Comparison of ENCODE assay signal across 17 cellular contexts in genomic region chr19:1336079-1336684, GRCh38. TPM values are rescaled to one million over a fixed set of nuclear protein-coding genes. Genes with fewer than 3 reads are reported as not detected.
A peak's percentile ranks its signal among the peaks of the same experiment; 100 is the strongest.
DNase-seq lines count a peak whose midpoint lies in the region; ATAC-seq and TF ChIP-seq lines count a peak whose summit lies in the region.
"Had no signal": no experiment of that assay in that cellular context is flagged by ENCODE, and none has a peak within 500 bp of the region (broad histone marks: within the 10 kb centered on the region; RNA-seq: fewer than 3 reads in every experiment).

No MANE protein-coding gene starts in this region.

- H3K4me1 ChIP-seq in GM23338 (ENCODE audit: insufficient read depth): peaks cover 6% of the 10 kb centered on the region; the same call in 1 of the 2 replicates
- H3K4me1 ChIP-seq: HAP-1, SJSA1 had no signal

- H3K9me3 Mint-ChIP-seq in GM23338: no peaks in the 10 kb centered on the region
- H3K9me3 Mint-ChIP-seq in stimulated activated memory B cell treated with anti-CD40 and anti-IgM and Interleukin-4, amounts not matched to agents 10 μg/mL and 1 μg/mL and 100 μg/mL, for 72 hours: no peaks in the 10 kb centered on the region
- H3K9me3 Mint-ChIP-seq in activated naive CD8-positive, alpha-beta T cell treated with anti-CD3 and anti-CD28 coated beads, Interleukin-2, amount 50 U/mL, for 24 hours: no peaks in the 10 kb centered on the region
- H3K9me3 Mint-ChIP-seq: CD4-positive, alpha-beta T cell had no signal

- H3K27me3 Mint-ChIP-seq in GM23338 (ENCODE audit: insufficient read depth, low read depth, poor library complexity): no peaks in the 10 kb centered on the region
- H3K27me3 Mint-ChIP-seq in stimulated activated memory B cell treated with anti-CD40 and anti-IgM and Interleukin-4, amounts not matched to agents 10 μg/mL and 1 μg/mL and 100 μg/mL, for 72 hours: peaks cover 16% of the 10 kb centered on the region
- peaks cover 3% of the 10 kb centered on the region for H3K27me3 Mint-ChIP-seq in activated naive CD8-positive, alpha-beta T cell treated with anti-CD3 and anti-CD28 coated beads, Interleukin-2, amount 50 U/mL, for 24 hours

- H3K4me3 Mint-ChIP-seq in GM23338: no peak overlapping the region; the same call in 2 of the 3 replicates
- H3K4me3 Mint-ChIP-seq in stimulated activated memory B cell treated with anti-CD40 and anti-IgM and Interleukin-4, amounts not matched to agents 10 μg/mL and 1 μg/mL and 100 μg/mL, for 72 hours: peak overlapping the region; percentile 57
- H3K4me3 Mint-ChIP-seq in activated naive CD8-positive, alpha-beta T cell treated with anti-CD3 and anti-CD28 coated beads, Interleukin-2, amount 50 U/mL, for 24 hours: no peak overlapping the region
- H3K4me3 Mint-ChIP-seq: CD4-positive, alpha-beta T cell had no signal

- H3K36me3 ChIP-seq in GM23338 (ENCODE audit: insufficient read depth): no peaks in the 10 kb centered on the region
- H3K36me3 ChIP-seq: HAP-1, SJSA1 had no signal

- no peaks in the 10 kb centered on the region for H3K9me2 ChIP-seq in GM23338 (ENCODE audit: insufficient read depth)

- H2AFZ ChIP-seq in GM23338: 0 out of 2 replicates have a peak overlapping the region, but pooled peaks have one; percentile 63

- TF ChIP-seq CTCF in GM10266 (IDR thresholded peaks at IDR 0.05; ENCODE audit: control insufficient read depth, insufficient read depth, low read depth, missing control alignments) (no peak), GM23338 (conservative IDR thresholded peaks at IDR 0.05; ENCODE audit: low read depth in 2 of 2) (no peak)

- no peaks in the 10 kb centered on the region for H3K4me1 Mint-ChIP-seq in GM23338
- peaks cover 10% of the 10 kb centered on the region for H3K4me1 Mint-ChIP-seq in stimulated activated memory B cell treated with anti-CD40 and anti-IgM and Interleukin-4, amounts not matched to agents 10 μg/mL and 1 μg/mL and 100 μg/mL, for 72 hours
- no peaks in the 10 kb centered on the region for H3K4me1 Mint-ChIP-seq in activated naive CD8-positive, alpha-beta T cell treated with anti-CD3 and anti-CD28 coated beads, Interleukin-2, amount 50 U/mL, for 24 hours

- no peaks in the 10 kb centered on the region for H4K20me1 ChIP-seq in GM23338 (replicated peaks; ENCODE audit: insufficient read depth)

- DNase-seq in GM10266 (ENCODE audit: extremely low spot score): peak; percentile 73
- DNase-seq in GM23338 (ENCODE audit: low spot score): no peak
- DNase-seq in RPMI8226: peak; percentile 27
- DNase-seq in effector CD4-positive, alpha-beta T cell: no peak
- DNase-seq in amygdala (lab: John Stamatoyannopoulos, UW): no peak
- DNase-seq in activated naive CD8-positive, alpha-beta T cell treated with anti-CD3 and anti-CD28 coated beads, Interleukin-2, amount 50 U/mL, for 24 hours: no peak
- DNase-seq: Calu3; CD4-positive, alpha-beta T cell; DMS53; KG1; NCI-H1105 treated with DMSO at 0.1 percent for 48 hours; NCI-H187 treated with DMSO at 0.1 percent for 48 hours; NCI-H69 had no signal

- no peak for ATAC-seq in GM23338
- ATAC-seq in stimulated activated memory B cell treated with anti-CD40 and anti-IgM and Interleukin-4, amounts not matched to agents 10 μg/mL and 1 μg/mL and 100 μg/mL, for 72 hours: peak; percentile 88
- ATAC-seq in activated naive CD8-positive, alpha-beta T cell treated with anti-CD3 and anti-CD28 coated beads, Interleukin-2, amount 50 U/mL, for 24 hours: no peak

- no peaks in the 10 kb centered on the region for H3F3A ChIP-seq in GM23338 (replicated peaks; ENCODE audit: low read depth)

- no peaks in the 10 kb centered on the region for H3K79me2 ChIP-seq in GM23338 (replicated peaks; ENCODE audit: insufficient read depth)

- no peak overlapping the region for H3K4me2 ChIP-seq in GM23338

- H3K36me3 Mint-ChIP-seq in GM23338 (ENCODE audit: low read depth): no peaks in the 10 kb centered on the region
- H3K36me3 Mint-ChIP-seq in stimulated activated memory B cell treated with anti-CD40 and anti-IgM and Interleukin-4, amounts not matched to agents 10 μg/mL and 1 μg/mL and 100 μg/mL, for 72 hours: no peaks in the 10 kb centered on the region
- H3K36me3 Mint-ChIP-seq in activated naive CD8-positive, alpha-beta T cell treated with anti-CD3 and anti-CD28 coated beads, Interleukin-2, amount 50 U/mL, for 24 hours (ENCODE audit: low read depth): no peaks in the 10 kb centered on the region

- H3K27me3 ChIP-seq in GM23338 (ENCODE audit: insufficient read depth): no peaks in the 10 kb centered on the region

- H3K4me3 ChIP-seq in GM23338: no peak overlapping the region
- H3K4me3 ChIP-seq: HAP-1, SJSA1 had no signal

- H3K27ac Mint-ChIP-seq in GM23338: no peak overlapping the region
- peak overlapping the region; percentile 80 for H3K27ac Mint-ChIP-seq in stimulated activated memory B cell treated with anti-CD40 and anti-IgM and Interleukin-4, amounts not matched to agents 10 μg/mL and 1 μg/mL and 100 μg/mL, for 72 hours
- H3K27ac Mint-ChIP-seq in activated naive CD8-positive, alpha-beta T cell treated with anti-CD3 and anti-CD28 coated beads, Interleukin-2, amount 50 U/mL, for 24 hours: no peak overlapping the region
- H3K27ac Mint-ChIP-seq: CD4-positive, alpha-beta T cell had no signal

- no peak overlapping the region for H3K27ac ChIP-seq in GM23338 (ENCODE audit: low read depth)
- H3K27ac ChIP-seq: SJSA1 had no signal

TF ChIP-seq in GM23338, 12 proteins besides CTCF, POLR2A, EP300 and RAD21 (continues in another document):
- TF ChIP-seq ZNF331 (CRISPR knock-in tag; IDR thresholded peaks at IDR 0.05; ENCODE audit: low read depth): no peak
- no peak for TF ChIP-seq NANOG (IDR thresholded peaks at IDR 0.05; ENCODE audit: borderline replicate concordance)
- TF ChIP-seq CREB1 (CRISPR knock-in tag; IDR thresholded peaks at IDR 0.05; ENCODE audit: low read depth): no peak
- TF ChIP-seq EZH2phosphoT487 (IDR thresholded peaks at IDR 0.05; ENCODE audit: unreplicated experiment): no peak
- no peak for TF ChIP-seq ETS1 (IDR thresholded peaks at IDR 0.05)
- TF ChIP-seq, protein P1, sequence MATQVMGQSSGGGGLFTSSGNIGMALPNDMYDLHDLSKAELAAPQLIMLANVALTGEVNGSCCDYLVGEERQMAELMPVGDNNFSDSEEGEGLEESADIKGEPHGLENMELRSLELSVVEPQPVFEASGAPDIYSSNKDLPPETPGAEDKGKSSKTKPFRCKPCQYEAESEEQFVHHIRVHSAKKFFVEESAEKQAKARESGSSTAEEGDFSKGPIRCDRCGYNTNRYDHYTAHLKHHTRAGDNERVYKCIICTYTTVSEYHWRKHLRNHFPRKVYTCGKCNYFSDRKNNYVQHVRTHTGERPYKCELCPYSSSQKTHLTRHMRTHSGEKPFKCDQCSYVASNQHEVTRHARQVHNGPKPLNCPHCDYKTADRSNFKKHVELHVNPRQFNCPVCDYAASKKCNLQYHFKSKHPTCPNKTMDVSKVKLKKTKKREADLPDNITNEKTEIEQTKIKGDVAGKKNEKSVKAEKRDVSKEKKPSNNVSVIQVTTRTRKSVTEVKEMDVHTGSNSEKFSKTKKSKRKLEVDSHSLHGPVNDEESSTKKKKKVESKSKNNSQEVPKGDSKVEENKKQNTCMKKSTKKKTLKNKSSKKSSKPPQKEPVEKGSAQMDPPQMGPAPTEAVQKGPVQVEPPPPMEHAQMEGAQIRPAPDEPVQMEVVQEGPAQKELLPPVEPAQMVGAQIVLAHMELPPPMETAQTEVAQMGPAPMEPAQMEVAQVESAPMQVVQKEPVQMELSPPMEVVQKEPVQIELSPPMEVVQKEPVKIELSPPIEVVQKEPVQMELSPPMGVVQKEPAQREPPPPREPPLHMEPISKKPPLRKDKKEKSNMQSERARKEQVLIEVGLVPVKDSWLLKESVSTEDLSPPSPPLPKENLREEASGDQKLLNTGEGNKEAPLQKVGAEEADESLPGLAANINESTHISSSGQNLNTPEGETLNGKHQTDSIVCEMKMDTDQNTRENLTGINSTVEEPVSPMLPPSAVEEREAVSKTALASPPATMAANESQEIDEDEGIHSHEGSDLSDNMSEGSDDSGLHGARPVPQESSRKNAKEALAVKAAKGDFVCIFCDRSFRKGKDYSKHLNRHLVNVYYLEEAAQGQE (IDR thresholded peaks at IDR 0.05; ENCODE audit: unreplicated experiment): no peak
- TF ChIP-seq EZH2 (IDR thresholded peaks at IDR 0.05; ENCODE audit: low read depth, unreplicated experiment): no peak
- TF ChIP-seq JUNB (IDR thresholded peaks at IDR 0.05; ENCODE audit: unreplicated experiment): no peak

RNA-seq across cellular contexts. Expression of gene NDUFS7, which starts 47.5 kb away (rescaled TPM):
- 128 and 132 TPM in 2 replicates for total RNA-seq in GM23338 (2014; rRNA removed; shearing (Covaris generic))
- 201 and 203 TPM in 2 replicates for polyA plus RNA-seq in GM23338 (2016; fragmentation: Nextera tagmentation; extraction: Ambion mirVana)

RNA-seq across cellular contexts. Expression of gene EFNA2, which starts 50.5 kb away (rescaled TPM):
- total RNA-seq in GM23338 (2014; rRNA removed; shearing (Covaris generic)): 8.2 and 10.3 TPM in 2 replicates
- 2.7 and 4.8 TPM in 2 replicates for polyA plus RNA-seq in GM23338 (2016; fragmentation: Nextera tagmentation; extraction: Ambion mirVana)
- total RNA-seq: CD4-positive, alpha-beta T cell; M059J; SJSA1 had no signal

Comparison
In these comparisons a context has a peak if more than half of its experiments do, and no peak if none do; other contexts are left out.
1. DNase-seq: peak in GM10266 (single experiment) and RPMI8226 (single experiment); none in GM23338 (single experiment), effector CD4-positive, alpha-beta T cell (single experiment), amygdala (0 of 56) and activated naive CD8-positive, alpha-beta T cell treated with anti-CD3 and anti-CD28 coated beads, Interleukin-2, amount 50 U/mL, for 24 hours (single experiment).